1 cellular context compared by ENCODE assay signal in the genomic region with DNA sequence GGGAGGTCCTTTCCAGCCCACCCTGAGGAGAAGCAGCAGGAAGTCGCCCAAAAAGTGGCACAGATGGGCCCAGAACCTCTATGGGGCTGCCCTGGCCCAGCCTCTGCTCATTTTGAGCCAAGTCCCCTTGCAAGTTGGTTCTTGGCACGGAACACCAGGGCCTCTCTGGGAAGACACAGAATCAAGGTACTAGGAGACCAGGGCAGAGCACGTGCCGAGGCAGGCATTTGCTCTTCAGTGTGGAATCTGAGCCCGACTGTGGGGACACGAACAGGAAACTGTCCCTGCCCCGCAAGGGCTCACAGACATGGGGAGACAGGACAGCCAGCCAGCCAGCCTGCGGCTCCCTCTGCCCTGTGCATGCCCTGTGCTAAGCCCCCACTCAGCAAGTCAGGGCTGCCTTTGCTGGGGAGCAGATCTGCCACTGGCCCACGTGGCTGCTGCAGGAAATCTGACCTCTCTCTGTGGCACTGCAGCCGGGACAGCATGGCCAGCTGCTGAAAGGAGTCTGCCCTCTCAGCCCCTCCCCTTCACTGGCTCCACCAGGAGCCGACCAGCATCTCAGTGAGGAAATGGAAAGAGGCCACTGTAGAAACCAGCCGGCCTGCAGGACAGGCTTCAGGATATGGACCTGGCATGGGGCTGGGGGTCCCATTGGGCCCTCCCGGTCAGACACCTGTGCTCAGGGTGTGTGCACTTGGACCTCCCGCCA.
TF ChIP-seq lines count a peak whose summit lies in the region.

No MANE protein-coding gene starts in this region.

TF ChIP-seq in HepG2, 621 proteins besides CTCF, POLR2A, EP300 and RAD21 (continued from another document and continues in another):
- no peak for TF ChIP-seq CENPT (CRISPR knock-in tag; IDR thresholded peaks at IDR 0.05; ENCODE audit: low read depth)
- no peak for TF ChIP-seq SNAPC4 (CRISPR knock-in tag; IDR thresholded peaks at IDR 0.05)
- TF ChIP-seq ZNF558 (CRISPR knock-in tag; IDR thresholded peaks at IDR 0.05; ENCODE audit: borderline replicate concordance), result no peak
- TF ChIP-seq HES4 (CRISPR knock-in tag; IDR thresholded peaks at IDR 0.05; ENCODE audit: borderline replicate concordance), result no peak
- TF ChIP-seq, protein P1, sequence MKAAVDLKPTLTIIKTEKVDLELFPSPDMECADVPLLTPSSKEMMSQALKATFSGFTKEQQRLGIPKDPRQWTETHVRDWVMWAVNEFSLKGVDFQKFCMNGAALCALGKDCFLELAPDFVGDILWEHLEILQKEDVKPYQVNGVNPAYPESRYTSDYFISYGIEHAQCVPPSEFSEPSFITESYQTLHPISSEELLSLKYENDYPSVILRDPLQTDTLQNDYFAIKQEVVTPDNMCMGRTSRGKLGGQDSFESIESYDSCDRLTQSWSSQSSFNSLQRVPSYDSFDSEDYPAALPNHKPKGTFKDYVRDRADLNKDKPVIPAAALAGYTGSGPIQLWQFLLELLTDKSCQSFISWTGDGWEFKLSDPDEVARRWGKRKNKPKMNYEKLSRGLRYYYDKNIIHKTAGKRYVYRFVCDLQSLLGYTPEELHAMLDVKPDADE (CRISPR knock-in tag; IDR thresholded peaks at IDR 0.05), result no peak
- TF ChIP-seq HHEX (CRISPR knock-in tag; IDR thresholded peaks at IDR 0.05), result no peak
- no peak for TF ChIP-seq MTF2 (CRISPR knock-in tag; IDR thresholded peaks at IDR 0.05; ENCODE audit: borderline replicate concordance)
- no peak for TF ChIP-seq ZEB1 (IDR thresholded peaks at IDR 0.05; ENCODE audit: insufficient replicate concordance, low read depth)
- TF ChIP-seq SMARCE1 (IDR thresholded peaks at IDR 0.05; ENCODE audit: borderline replicate concordance), result no peak
- TF ChIP-seq ZNF138 (CRISPR knock-in tag; IDR thresholded peaks at IDR 0.05; ENCODE audit: low read depth), result 0 out of 2 replicates have a peak, but pooled peaks have one; percentile 23
- no peak for TF ChIP-seq ZKSCAN1 (IDR thresholded peaks at IDR 0.05; ENCODE audit: low read length)
- TF ChIP-seq, protein P2, sequence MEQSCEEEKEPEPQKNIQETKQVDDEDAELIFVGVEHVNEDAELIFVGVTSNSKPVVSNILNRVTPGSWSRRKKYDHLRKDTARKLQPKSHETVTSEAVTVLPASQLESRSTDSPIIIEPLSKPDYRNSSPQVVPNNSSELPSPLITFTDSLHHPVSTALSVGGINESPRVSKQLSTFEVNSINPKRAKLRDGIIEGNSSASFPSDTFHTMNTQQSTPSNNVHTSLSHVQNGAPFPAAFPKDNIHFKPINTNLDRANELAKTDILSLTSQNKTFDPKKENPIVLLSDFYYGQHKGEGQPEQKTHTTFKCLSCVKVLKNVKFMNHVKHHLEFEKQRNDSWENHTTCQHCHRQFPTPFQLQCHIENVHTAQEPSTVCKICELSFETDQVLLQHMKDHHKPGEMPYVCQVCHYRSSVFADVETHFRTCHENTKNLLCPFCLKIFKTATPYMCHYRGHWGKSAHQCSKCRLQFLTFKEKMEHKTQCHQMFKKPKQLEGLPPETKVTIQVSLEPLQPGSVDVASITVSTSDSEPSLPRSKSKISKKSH (CRISPR knock-in tag; IDR thresholded peaks at IDR 0.05; ENCODE audit: borderline replicate concordance), result no peak
- TF ChIP-seq ZBTB46 (CRISPR knock-in tag; IDR thresholded peaks at IDR 0.05; ENCODE audit: borderline replicate concordance), result no peak
- TF ChIP-seq NRL (CRISPR knock-in tag; IDR thresholded peaks at IDR 0.05; ENCODE audit: borderline replicate concordance), result no peak
- TF ChIP-seq USF2 (IDR thresholded peaks at IDR 0.05; ENCODE audit: low read depth, low read length), result no peak
- no peak for TF ChIP-seq USF2 (CRISPR knock-in tag; IDR thresholded peaks at IDR 0.05; ENCODE audit: borderline replicate concordance)
- no peak for TF ChIP-seq PTBP1 (IDR thresholded peaks at IDR 0.05; ENCODE audit: low read depth, low read length, poor library complexity, severe bottlenecking)
- TF ChIP-seq MTA1 (CRISPR knock-in tag; IDR thresholded peaks at IDR 0.05; ENCODE audit: borderline replicate concordance), result 0 out of 2 replicates have a peak, but pooled peaks have one; percentile 54
- TF ChIP-seq CHD4 (IDR thresholded peaks at IDR 0.05; ENCODE audit: borderline replicate concordance, low read length), result 0 out of 2 replicates have a peak, but pooled peaks have one; percentile 19
- TF ChIP-seq, protein P3, sequence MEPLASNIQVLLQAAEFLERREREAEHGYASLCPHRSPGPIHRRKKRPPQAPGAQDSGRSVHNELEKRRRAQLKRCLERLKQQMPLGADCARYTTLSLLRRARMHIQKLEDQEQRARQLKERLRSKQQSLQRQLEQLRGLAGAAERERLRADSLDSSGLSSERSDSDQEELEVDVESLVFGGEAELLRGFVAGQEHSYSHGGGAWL (CRISPR knock-in tag; IDR thresholded peaks at IDR 0.05), result 0 out of 2 replicates have a peak, but pooled peaks have one; percentile 46
- no peak for TF ChIP-seq CEBPB (IDR thresholded peaks at IDR 0.05; ENCODE audit: borderline replicate concordance, low read depth, low read length)
- no peak for TF ChIP-seq GMEB2 (CRISPR knock-in tag; IDR thresholded peaks at IDR 0.05; ENCODE audit: low read depth)
- no peak for TF ChIP-seq GABPA (IDR thresholded peaks at IDR 0.05; ENCODE audit: low read depth, low read length)
- TF ChIP-seq GABPA (CRISPR knock-in tag; IDR thresholded peaks at IDR 0.05; ENCODE audit: low read depth), result no peak
- TF ChIP-seq, protein P4, sequence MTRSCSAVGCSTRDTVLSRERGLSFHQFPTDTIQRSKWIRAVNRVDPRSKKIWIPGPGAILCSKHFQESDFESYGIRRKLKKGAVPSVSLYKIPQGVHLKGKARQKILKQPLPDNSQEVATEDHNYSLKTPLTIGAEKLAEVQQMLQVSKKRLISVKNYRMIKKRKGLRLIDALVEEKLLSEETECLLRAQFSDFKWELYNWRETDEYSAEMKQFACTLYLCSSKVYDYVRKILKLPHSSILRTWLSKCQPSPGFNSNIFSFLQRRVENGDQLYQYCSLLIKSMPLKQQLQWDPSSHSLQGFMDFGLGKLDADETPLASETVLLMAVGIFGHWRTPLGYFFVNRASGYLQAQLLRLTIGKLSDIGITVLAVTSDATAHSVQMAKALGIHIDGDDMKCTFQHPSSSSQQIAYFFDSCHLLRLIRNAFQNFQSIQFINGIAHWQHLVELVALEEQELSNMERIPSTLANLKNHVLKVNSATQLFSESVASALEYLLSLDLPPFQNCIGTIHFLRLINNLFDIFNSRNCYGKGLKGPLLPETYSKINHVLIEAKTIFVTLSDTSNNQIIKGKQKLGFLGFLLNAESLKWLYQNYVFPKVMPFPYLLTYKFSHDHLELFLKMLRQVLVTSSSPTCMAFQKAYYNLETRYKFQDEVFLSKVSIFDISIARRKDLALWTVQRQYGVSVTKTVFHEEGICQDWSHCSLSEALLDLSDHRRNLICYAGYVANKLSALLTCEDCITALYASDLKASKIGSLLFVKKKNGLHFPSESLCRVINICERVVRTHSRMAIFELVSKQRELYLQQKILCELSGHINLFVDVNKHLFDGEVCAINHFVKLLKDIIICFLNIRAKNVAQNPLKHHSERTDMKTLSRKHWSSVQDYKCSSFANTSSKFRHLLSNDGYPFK (CRISPR knock-in tag; IDR thresholded peaks at IDR 0.05; ENCODE audit: borderline replicate concordance), result no peak
- TF ChIP-seq ZNF24 (IDR thresholded peaks at IDR 0.05), result no peak
- no peak for TF ChIP-seq ZNF225 (CRISPR knock-in tag; IDR thresholded peaks at IDR 0.05)
- TF ChIP-seq ETV5 (CRISPR knock-in tag; IDR thresholded peaks at IDR 0.05; ENCODE audit: borderline replicate concordance), result no peak; the same call in 1 of the 2 replicates
- TF ChIP-seq MAX (IDR thresholded peaks at IDR 0.05), result no peak
- TF ChIP-seq SP4 (CRISPR knock-in tag; IDR thresholded peaks at IDR 0.05), result 0 out of 2 replicates have a peak, but pooled peaks have one; percentile 18
- no peak for TF ChIP-seq ZMYM2 (CRISPR knock-in tag; IDR thresholded peaks at IDR 0.05)
- no peak for TF ChIP-seq RFX3 (CRISPR knock-in tag; IDR thresholded peaks at IDR 0.05)
- TF ChIP-seq ZNF232 (CRISPR knock-in tag; IDR thresholded peaks at IDR 0.05; ENCODE audit: borderline replicate concordance), result no peak; the same call in 1 of the 2 replicates
- TF ChIP-seq TAF1 (CRISPR knock-in tag; IDR thresholded peaks at IDR 0.05), result no peak
- TF ChIP-seq ZNF260 (CRISPR knock-in tag; IDR thresholded peaks at IDR 0.05; ENCODE audit: borderline replicate concordance, low read depth), result no peak
- no peak for TF ChIP-seq HMG20B (CRISPR knock-in tag; conservative IDR thresholded peaks at IDR 0.05)
- TF ChIP-seq NONO (IDR thresholded peaks at IDR 0.05), result no peak
- TF ChIP-seq NONO (CRISPR knock-in tag; conservative IDR thresholded peaks at IDR 0.05), result 0 out of 2 replicates have a peak, but pooled peaks have one; percentile 60
- TF ChIP-seq ZNF337 (CRISPR knock-in tag; IDR thresholded peaks at IDR 0.05; ENCODE audit: borderline replicate concordance, low read depth), result no peak
- no peak for TF ChIP-seq NCOA2 (CRISPR knock-in tag; IDR thresholded peaks at IDR 0.05)
- TF ChIP-seq ZNF326 (CRISPR knock-in tag; IDR thresholded peaks at IDR 0.05; ENCODE audit: borderline replicate concordance), result no peak
- TF ChIP-seq RBM22 (optimal IDR thresholded peaks at IDR 0.05; ENCODE audit: low read length), result peak; percentile 78
- no peak for TF ChIP-seq ZNF563 (CRISPR knock-in tag; IDR thresholded peaks at IDR 0.05)
